Comparison of ENCODE assay signal across 8 cellular contexts in genomic region chr19:13987101-13987890, GRCh38. TPM values are rescaled to one million over a fixed set of nuclear protein-coding genes. Genes with fewer than 3 reads are reported as not detected.
DNase-seq lines count a peak whose midpoint lies in the region; ATAC-seq, FAIRE-seq and TF ChIP-seq lines count a peak whose summit lies in the region.

No MANE protein-coding gene starts in this region.

- no peak for FAIRE-seq in RCC 7860 (lab: Jason Lieb, UNC)

- H3K4me3 ChIP-seq in CD8-positive, alpha-beta T cell (ENCODE audit: low read depth, low read length), result peak overlapping the region; percentile 59
- no peak overlapping the region for H3K4me3 ChIP-seq in NB4 (ENCODE audit: low read depth, low read length)
- peak overlapping the region in 6 of 59 donors; percentile 2 to 29 (median 16) for H3K4me3 ChIP-seq in dorsolateral prefrontal cortex
- H3K4me3 ChIP-seq in neuronal stem cell (ENCODE audit: low read length in 2 of 2), result no peak overlapping the region

- no peak overlapping the region for H2BK120ac ChIP-seq in neuronal stem cell (ENCODE audit: low read depth, low read length)

- peaks cover 30% of the 10 kb centered on the region for H3K36me3 Mint-ChIP-seq in CD8-positive, alpha-beta T cell

- no CpG with 5 or more reads among the region's 17 CpGs for WGBS in neuronal stem cell (ENCODE audit: extremely low coverage in 2 of 2, insufficient read length in 2 of 2, insufficient replicate concordance in 1 of 2), 2 donors

- H3K14ac ChIP-seq in neuronal stem cell (ENCODE audit: low read length), result no peak overlapping the region

- H3K4me2 ChIP-seq in neuronal stem cell (ENCODE audit: insufficient read depth, low read length, poor library complexity, severe bottlenecking), result no peak overlapping the region

- POLR2A ChIA-PET in CD8-positive, alpha-beta T cell (lab: Charles Lee), result interaction anchor here (0.6 to 3.9 kb wide), 5 partner anchors 9 to 44 kb away, joined by 3 to 14 read pairs (median 5); partner anchors contain the start of genes IL27RA and RFX1

- peaks cover 77% of the 10 kb centered on the region for H3K4me1 ChIP-seq in CD8-positive, alpha-beta T cell (ENCODE audit: insufficient read depth, low read length)
- H3K4me1 ChIP-seq in neuronal stem cell (ENCODE audit: control insufficient read depth in 2 of 2, insufficient read depth in 1 of 2, low read depth in 1 of 2, low read length in 2 of 2), result peaks cover 11% of the 10 kb centered on the region in 2 donors

- peak overlapping the region; percentile 93 for H3K27ac ChIP-seq in CD8-positive, alpha-beta T cell (ENCODE audit: low read depth, low read length)
- peak overlapping the region in 56 of 59 donors; percentile 1 to 92 (median 74) for H3K27ac ChIP-seq in dorsolateral prefrontal cortex
- no peak overlapping the region for H3K27ac ChIP-seq in neuronal stem cell (replicated peaks; ENCODE audit: low read length)

- H3K4ac ChIP-seq in neuronal stem cell (ENCODE audit: low read length), result no peak overlapping the region

- H3K23ac ChIP-seq in neuronal stem cell (ENCODE audit: low read depth, low read length, poor library complexity), result no peak overlapping the region

- H2BK12ac ChIP-seq in neuronal stem cell (ENCODE audit: low read length), result no peak overlapping the region

- H2BK5ac ChIP-seq in neuronal stem cell (ENCODE audit: low read length), result no peak overlapping the region

- H3K9ac ChIP-seq in neuronal stem cell (ENCODE audit: low read depth, low read length, poor library complexity), result peak overlapping the region; percentile 39

- peaks cover 83% of the 10 kb centered on the region for H3K4me1 Mint-ChIP-seq in CD8-positive, alpha-beta T cell (ENCODE audit: low read depth)

- H4K8ac ChIP-seq in neuronal stem cell (ENCODE audit: low read depth, low read length), result no peak overlapping the region

- no peak for TF ChIP-seq POLR2A in NB4 (IDR thresholded peaks at IDR 0.05; ENCODE audit: extremely low read depth, insufficient read length)

- no peak for DNase-seq in CD8-positive, alpha-beta T cell
- peak; percentile 53 for DNase-seq in NB4 (ENCODE audit: low read depth)
- peak in 3 of 10 donors; percentile 28 to 53 (median 30) for DNase-seq in dorsolateral prefrontal cortex
- DNase-seq in neuronal stem cell (ENCODE audit: low spot score), result no peak
- DNase-seq in RCC 7860 (ENCODE audit: low spot score), result no peak

- no peak overlapping the region for H2AK5ac ChIP-seq in neuronal stem cell (ENCODE audit: low read depth, low read length)

- no peak for ATAC-seq in CD8-positive, alpha-beta T cell
- ATAC-seq in HG02642 (IDR thresholded peaks at IDR 0.05; ENCODE audit: poor library complexity, unreplicated experiment) (no peak), HG02884 (IDR thresholded peaks at IDR 0.05; ENCODE audit: unreplicated experiment) (no peak), HG02678 (IDR thresholded peaks at IDR 0.05; ENCODE audit: unreplicated experiment) (no peak)

- H4K91ac ChIP-seq in neuronal stem cell (ENCODE audit: low read depth, low read length, poor library complexity), result no peak overlapping the region

- intact Hi-C loops in CD8-positive, alpha-beta T cell (cut with DNase I, micrococcal nuclease), result no loop called here
- intact Hi-C loops in dorsolateral prefrontal cortex (cut with DNase I), result no loop called here

- no peaks in the 10 kb centered on the region for H3K9me3 Mint-ChIP-seq in CD8-positive, alpha-beta T cell

- H3K79me1 ChIP-seq in neuronal stem cell (ENCODE audit: low read depth, low read length), result peaks cover 3% of the 10 kb centered on the region

- H2AFZ ChIP-seq in neuronal stem cell (ENCODE audit: low read length), result no peak overlapping the region

- no peaks in the 10 kb centered on the region for H3K27me3 Mint-ChIP-seq in CD8-positive, alpha-beta T cell (ENCODE audit: low read depth)

- H3K18ac ChIP-seq in neuronal stem cell (ENCODE audit: low read length), result no peak overlapping the region

- H3K9me3 ChIP-seq in CD8-positive, alpha-beta T cell (ENCODE audit: low read length), result no peaks in the 10 kb centered on the region
- no peaks in the 10 kb centered on the region for H3K9me3 ChIP-seq in neuronal stem cell (replicated peaks in 1 of 2; ENCODE audit: control insufficient read depth in 2 of 2, insufficient read depth in 1 of 2, low read depth in 1 of 2, low read length in 2 of 2)

- TF ChIP-seq CTCF in CD8-positive, alpha-beta T cell (IDR thresholded peaks at IDR 0.05), result no peak
- TF ChIP-seq CTCF in NB4 (IDR thresholded peaks at IDR 0.05; ENCODE audit: low read depth, low read length), result no peak
- no peak for TF ChIP-seq CTCF in dorsolateral prefrontal cortex (IDR thresholded peaks at IDR 0.05 in 54 of 56, conservative IDR thresholded peaks at IDR 0.05 in 2 of 56; ENCODE audit: low read depth in 1 of 56, partially characterized antibody in 56 of 56)

- no peak overlapping the region for H2BK15ac ChIP-seq in neuronal stem cell (ENCODE audit: low read length)

- no peaks in the 10 kb centered on the region for H3K27me3 ChIP-seq in CD8-positive, alpha-beta T cell (ENCODE audit: insufficient read depth, low read length)
- no peaks in the 10 kb centered on the region for H3K27me3 ChIP-seq in dorsolateral prefrontal cortex
- H3K27me3 ChIP-seq in neuronal stem cell (ENCODE audit: control insufficient read depth in 3 of 3, insufficient read depth in 3 of 3, low read depth in 1 of 3, low read length in 3 of 3), result no peaks in the 10 kb centered on the region

- H3K36me3 ChIP-seq in CD8-positive, alpha-beta T cell (ENCODE audit: insufficient read depth, low read length), result peaks cover 5% of the 10 kb centered on the region
- H3K36me3 ChIP-seq in neuronal stem cell (replicated peaks in 1 of 2; ENCODE audit: control insufficient read depth in 2 of 2, insufficient read depth in 2 of 2, low read length in 2 of 2), result peaks cover 13 to 17% of the 10 kb centered on the region in 2 donors

- CTCF ChIA-PET in CD8-positive, alpha-beta T cell (lab: Charles Lee), result interaction anchor here (1.5 to 2.1 kb wide), 2 partner anchors 12 to 18 kb away, joined by 6 to 7 read pairs; no protein-coding TSS in a partner anchor

- peak overlapping the region; percentile 96 for H3K27ac Mint-ChIP-seq in CD8-positive, alpha-beta T cell

- peak overlapping the region; percentile 61 for H3K4me3 Mint-ChIP-seq in CD8-positive, alpha-beta T cell

RNA-seq across cellular contexts. Expression of gene RFX1, which starts 18.8 kb away (rescaled TPM):
- 10 to 100 TPM; 11.2 to 13.0 TPM for total RNA-seq in CD8-positive, alpha-beta T cell
- 10 to 100 TPM in 109 of 120 experiments, 1 to 10 TPM in 11; 7.9 to 26.0 (median 14.0) TPM for total RNA-seq in dorsolateral prefrontal cortex
- polyA plus RNA-seq in neuronal stem cell (2013, experiment 1 of 2), result 7.3 TPM
- polyA plus RNA-seq in neuronal stem cell (2013, experiment 2 of 2), result 7.5 TPM

RNA-seq across cellular contexts. Expression of gene DCAF15, which starts 35.0 kb away (rescaled TPM):
- 100 to 1,000 TPM in 1 of 2 experiments, 10 to 100 TPM in 1; 86.5 to 101 TPM for total RNA-seq in CD8-positive, alpha-beta T cell
- 10 to 100 TPM; 12.2 to 26.7 (median 17.6) TPM for total RNA-seq in dorsolateral prefrontal cortex
- polyA plus RNA-seq in neuronal stem cell (2013, experiment 1 of 2), result 44.9 TPM
- polyA plus RNA-seq in neuronal stem cell (2013, experiment 2 of 2), result 44.2 TPM

RNA-seq across cellular contexts. Expression of gene RLN3, which starts 40.7 kb away (rescaled TPM):
- not detected for total RNA-seq in CD8-positive, alpha-beta T cell
- total RNA-seq in dorsolateral prefrontal cortex, result not detected
- not detected for polyA plus RNA-seq in neuronal stem cell (2013, experiment 1 of 2)
- not detected for polyA plus RNA-seq in neuronal stem cell (2013, experiment 2 of 2)

RNA-seq across cellular contexts. Expression of gene IL27RA, which starts 44.3 kb away (rescaled TPM):
- 10 to 100 TPM; 25.4 to 25.7 TPM for total RNA-seq in CD8-positive, alpha-beta T cell
- total RNA-seq in dorsolateral prefrontal cortex, result 1 to 10 TPM; 2.0 to 8.6 (median 4.2) TPM
- 4.8 TPM for polyA plus RNA-seq in neuronal stem cell (2013, experiment 1 of 2)
- 4.3 TPM for polyA plus RNA-seq in neuronal stem cell (2013, experiment 2 of 2)

RNA-seq across cellular contexts. Expression of gene PODNL1, which starts 49.1 kb away (rescaled TPM):
- total RNA-seq in CD8-positive, alpha-beta T cell, result not detected
- total RNA-seq in dorsolateral prefrontal cortex, result 1 to 10 TPM in 109 of 120 experiments, under 1 TPM in 9, not detected in 2; 0.41 to 9.2 (median 2.3) TPM
- polyA plus RNA-seq in neuronal stem cell (2013, experiment 1 of 2), result 2.8 TPM
- polyA plus RNA-seq in neuronal stem cell (2013, experiment 2 of 2), result 2.8 TPM
